1 cellular context compared by ENCODE assay signal in the genomic region with DNA sequence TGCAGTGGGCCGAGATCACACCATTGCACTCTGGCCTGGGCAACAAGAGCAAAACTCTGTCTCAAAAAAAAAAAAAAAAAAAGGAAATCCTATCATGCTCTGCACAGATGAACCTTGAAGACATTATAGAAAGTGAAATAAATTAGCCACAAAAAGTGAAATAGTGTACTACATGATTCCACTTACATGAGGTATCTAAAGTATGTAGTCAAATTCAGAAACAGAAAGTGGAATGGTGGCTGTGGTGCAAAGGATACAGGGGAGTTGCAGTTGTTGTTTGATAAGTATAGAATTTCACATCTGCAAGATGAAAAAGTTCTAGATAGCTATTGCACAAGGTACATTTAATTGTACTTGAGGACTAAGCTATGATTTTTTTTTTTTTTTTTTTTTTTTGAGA.
TF ChIP-seq lines count a peak whose summit lies in the region.

No MANE protein-coding gene starts in this region.

TF ChIP-seq in GM12878, 131 proteins besides CTCF, POLR2A, EP300 and RAD21 (continued from another document):
- TF ChIP-seq, protein P1, sequence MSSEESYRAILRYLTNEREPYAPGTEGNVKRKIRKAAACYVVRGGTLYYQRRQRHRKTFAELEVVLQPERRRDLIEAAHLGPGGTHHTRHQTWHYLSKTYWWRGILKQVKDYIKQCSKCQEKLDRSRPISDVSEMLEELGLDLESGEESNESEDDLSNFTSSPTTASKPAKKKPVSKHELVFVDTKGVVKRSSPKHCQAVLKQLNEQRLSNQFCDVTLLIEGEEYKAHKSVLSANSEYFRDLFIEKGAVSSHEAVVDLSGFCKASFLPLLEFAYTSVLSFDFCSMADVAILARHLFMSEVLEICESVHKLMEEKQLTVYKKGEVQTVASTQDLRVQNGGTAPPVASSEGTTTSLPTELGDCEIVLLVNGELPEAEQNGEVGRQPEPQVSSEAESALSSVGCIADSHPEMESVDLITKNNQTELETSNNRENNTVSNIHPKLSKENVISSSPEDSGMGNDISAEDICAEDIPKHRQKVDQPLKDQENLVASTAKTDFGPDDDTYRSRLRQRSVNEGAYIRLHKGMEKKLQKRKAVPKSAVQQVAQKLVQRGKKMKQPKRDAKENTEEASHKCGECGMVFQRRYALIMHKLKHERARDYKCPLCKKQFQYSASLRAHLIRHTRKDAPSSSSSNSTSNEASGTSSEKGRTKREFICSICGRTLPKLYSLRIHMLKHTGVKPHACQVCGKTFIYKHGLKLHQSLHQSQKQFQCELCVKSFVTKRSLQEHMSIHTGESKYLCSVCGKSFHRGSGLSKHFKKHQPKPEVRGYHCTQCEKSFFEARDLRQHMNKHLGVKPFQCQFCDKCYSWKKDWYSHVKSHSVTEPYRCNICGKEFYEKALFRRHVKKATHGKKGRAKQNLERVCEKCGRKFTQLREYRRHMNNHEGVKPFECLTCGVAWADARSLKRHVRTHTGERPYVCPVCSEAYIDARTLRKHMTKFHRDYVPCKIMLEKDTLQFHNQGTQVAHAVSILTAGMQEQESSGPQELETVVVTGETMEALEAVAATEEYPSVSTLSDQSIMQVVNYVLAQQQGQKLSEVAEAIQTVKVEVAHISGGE (CRISPR knock-in tag; IDR thresholded peaks at IDR 0.05): no peak
- no peak for TF ChIP-seq EGR1 (IDR thresholded peaks at IDR 0.05; ENCODE audit: borderline replicate concordance in 1 of 2, low read depth in 2 of 2, low read length in 2 of 2)
- TF ChIP-seq CEBPZ (IDR thresholded peaks at IDR 0.05; ENCODE audit: low read depth, low read length): no peak
- TF ChIP-seq FOXM1 (IDR thresholded peaks at IDR 0.05; ENCODE audit: low read depth, low read length): no peak
- no peak for TF ChIP-seq TCF12 (IDR thresholded peaks at IDR 0.05; ENCODE audit: low read depth, low read length)
- TF ChIP-seq ZNF274 (IDR thresholded peaks at IDR 0.05; ENCODE audit: insufficient read depth, insufficient read length): no peak
- TF ChIP-seq MTA3 (IDR thresholded peaks at IDR 0.05; ENCODE audit: borderline replicate concordance, low read length): no peak
- TF ChIP-seq BMI1 (IDR thresholded peaks at IDR 0.05; ENCODE audit: borderline replicate concordance): no peak
- no peak for TF ChIP-seq PAX8 (IDR thresholded peaks at IDR 0.05)
- TF ChIP-seq CHD4 (IDR thresholded peaks at IDR 0.05): no peak
- TF ChIP-seq WRNIP1 (IDR thresholded peaks at IDR 0.05; ENCODE audit: borderline replicate concordance, low read depth, low read length): no peak
- no peak for TF ChIP-seq NBN (IDR thresholded peaks at IDR 0.05)
